ENCODE assay signal across 8 cellular contexts in the genomic region with DNA sequence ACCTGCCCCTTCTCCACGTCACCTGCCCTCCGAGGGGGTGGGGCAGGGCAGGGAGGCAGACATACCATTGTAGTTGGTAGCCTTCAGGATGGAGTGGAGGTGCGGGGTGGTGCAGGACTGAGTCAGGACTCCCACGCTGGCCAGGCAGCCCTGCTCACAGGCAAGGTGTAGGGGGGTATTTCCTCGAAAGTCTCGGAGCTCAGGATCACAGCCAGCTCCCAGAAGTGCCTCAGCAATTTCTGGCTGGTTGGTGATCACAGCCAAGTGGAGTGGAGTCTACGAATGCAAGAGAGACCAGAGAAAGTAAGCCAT. TPM values are rescaled to one million over a fixed set of nuclear protein-coding genes. Genes with fewer than 3 reads are reported as not detected.
DNase-seq lines count a peak whose midpoint lies in the region; ATAC-seq and TF ChIP-seq lines count a peak whose summit lies in the region.

No MANE protein-coding gene starts in this region.

- no peak for TF ChIP-seq POLR2A in stomach (IDR thresholded peaks at IDR 0.05)

- peaks cover 37% of the 10 kb centered on the region for H3K36me3 ChIP-seq in CD8-positive, alpha-beta T cell (ENCODE audit: insufficient read depth, low read length)
- H3K36me3 ChIP-seq in SU-DHL-6 (ENCODE audit: low read length) (peaks cover 33% of the 10 kb centered on the region), stomach (peaks cover 37 to 48% (median 44%) of the 10 kb centered on the region in 4 donors)

- peak overlapping the region; percentile 97 for H3K27ac Mint-ChIP-seq in CD8-positive, alpha-beta T cell
- H3K27ac Mint-ChIP-seq in memory B cell, result peak overlapping the region; percentile 99

- no peak for TF ChIP-seq CTCF in CD8-positive, alpha-beta T cell (IDR thresholded peaks at IDR 0.05)
- TF ChIP-seq CTCF in SU-DHL-6 (IDR thresholded peaks at IDR 0.05; ENCODE audit: insufficient read depth, low read length, poor library complexity, severe bottlenecking) (no peak), stomach (IDR thresholded peaks at IDR 0.05) (no peak)

- intact Hi-C loops in CD8-positive, alpha-beta T cell (cut with DNase I, micrococcal nuclease), result loop anchor here (2.0 to 10.0 kb wide), 7 partner anchors 14 to 868 kb away; partner anchors contain the start of genes BRMS1L (in 1 of the 2), EAPP (in 1 of the 2) and SRP54 (in 1 of the 2)
- intact Hi-C loops in stomach (cut with DNase I; ENCODE audit: low total_unique reads), result loop anchor here (10.0 kb wide), 2 partner anchors 68 to 108 kb away; partner anchors contain the start of gene PSMA6

- peaks cover 11% of the 10 kb centered on the region; the same call in 1 of the 2 replicates for H3K79me2 ChIP-seq in SU-DHL-6 (ENCODE audit: insufficient read depth, low read length)

- H3K9ac ChIP-seq in SU-DHL-6 (ENCODE audit: low read length), result peak overlapping the region; percentile 88

- H3K9me3 Mint-ChIP-seq in CD8-positive, alpha-beta T cell, result no peaks in the 10 kb centered on the region
- H3K9me3 Mint-ChIP-seq in memory B cell, result no peaks in the 10 kb centered on the region

- H3K4me3 ChIP-seq in CD8-positive, alpha-beta T cell (ENCODE audit: low read depth, low read length), result peak overlapping the region; percentile 86
- H3K4me3 ChIP-seq in SU-DHL-6 (ENCODE audit: insufficient read depth, low read length, poor library complexity, severe bottlenecking), result peak overlapping the region; percentile 94
- H3K4me3 ChIP-seq in stomach, result peak overlapping the region; percentile 72 to 97 (median 86)

- H3K9me2 ChIP-seq in SU-DHL-6 (replicated peaks; ENCODE audit: insufficient read depth, low read length), result no peaks in the 10 kb centered on the region

- H3K4me1 Mint-ChIP-seq in CD8-positive, alpha-beta T cell (ENCODE audit: low read depth), result peaks cover 59% of the 10 kb centered on the region
- H3K4me1 Mint-ChIP-seq in memory B cell, result peaks cover 48% of the 10 kb centered on the region

- DNase-seq in CD8-positive, alpha-beta T cell, result peak in 2 of 7 experiments; percentile 29 to 31
- DNase-seq in central memory CD4-positive, alpha-beta T cell, result peak; percentile 33
- DNase-seq in memory B cell (ENCODE audit: low spot score in 2 of 2) (no peak), stomach (no peak), NCI-H1694 (lab: John Stamatoyannopoulos, UW) (no peak), NCI-H187 treated with DMSO at 0.1 percent for 48 hours (lab: John Stamatoyannopoulos, UW) (no peak)

- no peak overlapping the region for H2AFZ ChIP-seq in SU-DHL-6 (ENCODE audit: low read depth, low read length, severe bottlenecking)

- no peaks in the 10 kb centered on the region for H3K9me3 ChIP-seq in CD8-positive, alpha-beta T cell (ENCODE audit: low read length)
- no peaks in the 10 kb centered on the region for H3K9me3 ChIP-seq in SU-DHL-6 (ENCODE audit: insufficient read depth, low read length)
- H3K9me3 ChIP-seq in stomach, result no peaks in the 10 kb centered on the region

- peaks cover 4% of the 10 kb centered on the region; the same call in 1 of the 2 replicates for H4K20me1 ChIP-seq in SU-DHL-6 (ENCODE audit: low read depth, low read length)

- peak overlapping the region; percentile 93 for H3K27ac ChIP-seq in CD8-positive, alpha-beta T cell (ENCODE audit: low read depth, low read length)
- peak overlapping the region; percentile 86 for H3K27ac ChIP-seq in SU-DHL-6 (ENCODE audit: low read depth, low read length)
- H3K27ac ChIP-seq in stomach, result peak overlapping the region; percentile 94 to 100 (median 99)

- no peaks in the 10 kb centered on the region for H3K27me3 Mint-ChIP-seq in CD8-positive, alpha-beta T cell (ENCODE audit: low read depth)
- no peaks in the 10 kb centered on the region for H3K27me3 Mint-ChIP-seq in memory B cell

- peaks cover 51% of the 10 kb centered on the region for H3K36me3 Mint-ChIP-seq in CD8-positive, alpha-beta T cell
- peaks cover 33% of the 10 kb centered on the region for H3K36me3 Mint-ChIP-seq in memory B cell

- no peak for ATAC-seq in CD8-positive, alpha-beta T cell
- ATAC-seq in memory B cell (ENCODE audit: low read depth) (no peak), HG02763 (IDR thresholded peaks at IDR 0.05; ENCODE audit: unreplicated experiment) (no peak)

- H3K4me3 Mint-ChIP-seq in CD8-positive, alpha-beta T cell, result peak overlapping the region; percentile 91
- H3K4me3 Mint-ChIP-seq in memory B cell, result peak overlapping the region; percentile 91

- H3K4me1 ChIP-seq in CD8-positive, alpha-beta T cell (ENCODE audit: insufficient read depth, low read length), result peaks cover 53% of the 10 kb centered on the region
- H3K4me1 ChIP-seq in stomach, result peaks cover 56 to 74% (median 64%) of the 10 kb centered on the region in 4 donors

- 0 to 12% (median 1%) methylated on average over 6 to 7 of the region's 7 CpGs for WGBS in stomach, 5 donors

- TF ChIP-seq EP300 in stomach (IDR thresholded peaks at IDR 0.05), result no peak

- H3K4me2 ChIP-seq in SU-DHL-6 (ENCODE audit: low read depth, low read length, poor library complexity, severe bottlenecking), result peak overlapping the region; percentile 91

- POLR2A ChIA-PET in CD8-positive, alpha-beta T cell (lab: Charles Lee), result interaction anchor here (0.7 to 5.5 kb wide), 21 partner anchors 13 to 421 kb away, joined by 3 to 92 read pairs (median 10); partner anchors contain the start of genes FAM177A1, PPP2R3C, PRORP and PSMA6

- CTCF ChIA-PET in CD8-positive, alpha-beta T cell (lab: Charles Lee), result interaction anchor here (1.0 to 9.7 kb wide), 8 partner anchors 13 to 262 kb away, joined by 3 to 88 read pairs (median 8); no protein-coding TSS in a partner anchor

- peaks cover 62% of the 10 kb centered on the region for H3F3A ChIP-seq in SU-DHL-6 (ENCODE audit: insufficient read depth)

- no peaks in the 10 kb centered on the region for H3K27me3 ChIP-seq in CD8-positive, alpha-beta T cell (ENCODE audit: insufficient read depth, low read length)
- H3K27me3 ChIP-seq in SU-DHL-6 (ENCODE audit: low read length), result no peaks in the 10 kb centered on the region
- H3K27me3 ChIP-seq in stomach, result no peaks in the 10 kb centered on the region

RNA-seq across cellular contexts. Expression of gene NFKBIA, which starts 1.5 kb away (rescaled TPM):
- 1,000 to 10,000 TPM; 1,097 to 1,133 TPM for total RNA-seq in CD8-positive, alpha-beta T cell
- 100 to 1,000 TPM; 166 to 605 (median 226) TPM for total RNA-seq in stomach
- polyA plus RNA-seq in stomach, result 100 to 1,000 TPM; 107 to 136 (median 131) TPM
